In genomic region chr11:69892237-69892985, GRCh38 we compare ENCODE assay signal across 11 cellular contexts.
DNase-seq lines count a peak whose midpoint lies in the region; ATAC-seq and TF ChIP-seq lines count a peak whose summit lies in the region.
"Had no signal": no experiment of that assay in that cellular context is flagged by ENCODE, and none has a peak within 500 bp of the region (broad histone marks: within the 10 kb centered on the region; RNA-seq: fewer than 3 reads in every experiment).

No MANE protein-coding gene starts in this region.

- H3K36me3 ChIP-seq in GM23338 (ENCODE audit: insufficient read depth) (no peaks in the 10 kb centered on the region), esophagus squamous epithelium (no peaks in the 10 kb centered on the region)

- TF ChIP-seq CTCF in GM23338 (conservative IDR thresholded peaks at IDR 0.05; ENCODE audit: low read depth in 2 of 2), result peak; percentile 61 to 84
- no peak for TF ChIP-seq CTCF in esophagus squamous epithelium (IDR thresholded peaks at IDR 0.05)

- peaks cover 8% of the 10 kb centered on the region for H3K4me1 ChIP-seq in GM23338 (ENCODE audit: insufficient read depth)
- H3K4me1 ChIP-seq in esophagus squamous epithelium, result peaks cover 0 to 26% (median 0%) of the 10 kb centered on the region in 3 donors

- H3K4me1 Mint-ChIP-seq in GM23338, result peaks cover 40% of the 10 kb centered on the region

- H4K20me1 ChIP-seq in GM23338 (replicated peaks; ENCODE audit: insufficient read depth), result no peaks in the 10 kb centered on the region

- no peaks in the 10 kb centered on the region for H3K79me2 ChIP-seq in GM23338 (replicated peaks; ENCODE audit: insufficient read depth)

- no peaks in the 10 kb centered on the region for H3F3A ChIP-seq in GM23338 (replicated peaks; ENCODE audit: low read depth)

- peaks cover 27% of the 10 kb centered on the region for H3K27me3 Mint-ChIP-seq in GM23338 (ENCODE audit: insufficient read depth, low read depth, poor library complexity)

- no peaks in the 10 kb centered on the region; the same call in 2 of the 3 replicates for H3K9me3 Mint-ChIP-seq in GM23338
- H3K9me3 Mint-ChIP-seq: CD8-positive, alpha-beta memory T cell had no signal

- no peaks in the 10 kb centered on the region for H3K9me3 ChIP-seq in esophagus squamous epithelium

- no peak overlapping the region; the same call in 1 of the 2 replicates for H3K4me2 ChIP-seq in GM23338

- no peaks in the 10 kb centered on the region for H3K36me3 Mint-ChIP-seq in GM23338 (ENCODE audit: low read depth)
- H3K36me3 Mint-ChIP-seq: CD8-positive, alpha-beta memory T cell had no signal

- no peaks in the 10 kb centered on the region for H3K9me2 ChIP-seq in GM23338 (ENCODE audit: insufficient read depth)

- no peak overlapping the region for H3K27ac Mint-ChIP-seq in GM23338
- H3K27ac Mint-ChIP-seq: CD8-positive, alpha-beta memory T cell had no signal

- no peak for TF ChIP-seq POLR2A in esophagus squamous epithelium (IDR thresholded peaks at IDR 0.05)

- H3K27ac ChIP-seq in GM23338 (ENCODE audit: low read depth) (no peak overlapping the region), esophagus squamous epithelium (no peak overlapping the region)
- H3K27ac ChIP-seq: skin epidermis had no signal

- intact Hi-C loops in esophagus squamous epithelium (cut with DNase I), result no loop called here

- H3K4me3 ChIP-seq in GM23338, result no peak overlapping the region
- no peak overlapping the region for H3K4me3 ChIP-seq in esophagus squamous epithelium
- H3K4me3 ChIP-seq: skin epidermis had no signal

- DNase-seq in 8988T, result peak; percentile 83
- peak; percentile 91 for DNase-seq in GM23338 (ENCODE audit: low spot score)
- DNase-seq in SHP77 (lab: John Stamatoyannopoulos, UW), result peak; percentile 58 to 61
- DNase-seq in iPS-NIHi11 (ENCODE audit: low spot score), result peak; percentile 88
- DNase-seq in esophagus squamous epithelium (lab: John Stamatoyannopoulos, UW), result no peak
- DNase-seq: activated CD4-positive, alpha-beta T cell treated with anti-CD3 and anti-CD28 coated beads for 4 hours had no signal

- peaks cover 11% of the 10 kb centered on the region; the same call in 1 of the 2 replicates for H3K27me3 ChIP-seq in GM23338 (ENCODE audit: insufficient read depth)
- H3K27me3 ChIP-seq in esophagus squamous epithelium, result peaks cover 0 to 94% (median 0%) of the 10 kb centered on the region in 4 donors

- ATAC-seq in GM23338, result peak; percentile 89
- no peak for ATAC-seq in HG02938 (IDR thresholded peaks at IDR 0.05; ENCODE audit: unreplicated experiment)
- ATAC-seq in GM21381 (IDR thresholded peaks at IDR 0.05; ENCODE audit: unreplicated experiment), result no peak
- ATAC-seq in HG03159 (IDR thresholded peaks at IDR 0.05; ENCODE audit: unreplicated experiment), result no peak

- peak overlapping the region; percentile 55 for H3K4me3 Mint-ChIP-seq in GM23338
- H3K4me3 Mint-ChIP-seq: CD8-positive, alpha-beta memory T cell had no signal

- WGBS in esophagus squamous epithelium, 2 donors, result 57 to 71% methylated on average over 3 to 19 of the region's 29 CpGs

- H2AFZ ChIP-seq in GM23338, result peak overlapping the region; percentile 87

TF ChIP-seq in GM23338, 12 proteins besides CTCF, POLR2A, EP300 and RAD21:
- peak; percentile 47 for TF ChIP-seq REST (IDR thresholded peaks at IDR 0.05; ENCODE audit: unreplicated experiment)
- no peak for TF ChIP-seq POLR2AphosphoS5 (IDR thresholded peaks at IDR 0.05; ENCODE audit: low read depth)
- TF ChIP-seq STAT1 (IDR thresholded peaks at IDR 0.05; ENCODE audit: unreplicated experiment), result no peak

Comparison
In these comparisons a context has a peak if more than half of its experiments do, and no peak if none do; other contexts are left out.
1. CTCF ChIP-seq: peak in GM23338 (2 of 2); none in esophagus squamous epithelium (0 of 6).